In genomic region chr20:50734730-50735679, GRCh38 we compare ENCODE assay signal across 23 cellular contexts. TPM values are rescaled to one million over a fixed set of nuclear protein-coding genes. Genes with fewer than 3 reads are reported as not detected.
DNase-seq lines count a peak whose midpoint lies in the region; ATAC-seq, FAIRE-seq and TF ChIP-seq lines count a peak whose summit lies in the region.
"Had no signal": no experiment of that assay in that cellular context is flagged by ENCODE, and none has a peak within 500 bp of the region (broad histone marks: within the 10 kb centered on the region; RNA-seq: fewer than 3 reads in every experiment).

No MANE protein-coding gene starts in this region.

- peaks cover 27% of the 10 kb centered on the region for H3K4me1 Mint-ChIP-seq in activated CD4-positive, alpha-beta T cell treated with anti-CD3 and anti-CD28 coated beads, Interleukin-2, amount 10 ng/mL, durations not matched to agents 7 days and 5 days
- peaks cover 36% of the 10 kb centered on the region for H3K4me1 Mint-ChIP-seq in activated CD4-positive, alpha-beta T cell treated with anti-CD3 and anti-CD28 coated beads for 36 hours
- H3K4me1 Mint-ChIP-seq in type B pancreatic cell (ENCODE audit: unreplicated experiment): peaks cover 37% of the 10 kb centered on the region

- peak overlapping the region; percentile 40 for H3K4me2 ChIP-seq in keratinocyte (ENCODE audit: control insufficient read depth, extremely low read depth, insufficient read depth, low read depth, low read length)

- H3K9me3 Mint-ChIP-seq in activated CD4-positive, alpha-beta T cell treated with anti-CD3 and anti-CD28 coated beads, Interleukin-2, amount 10 ng/mL, durations not matched to agents 7 days and 5 days: no peaks in the 10 kb centered on the region
- no peaks in the 10 kb centered on the region for H3K9me3 Mint-ChIP-seq in activated CD4-positive, alpha-beta T cell treated with anti-CD3 and anti-CD28 coated beads for 36 hours (ENCODE audit: low read depth)
- H3K9me3 Mint-ChIP-seq in type B pancreatic cell: no peaks in the 10 kb centered on the region
- H3K9me3 Mint-ChIP-seq: natural killer cell treated with Interleukin-12 subunit alpha and Interleukin-12 subunit beta and Interleukin-15 and Interleukin-18, amount 100 ng/mL, for 72 hours had no signal

- peaks cover 76% of the 10 kb centered on the region for H3K79me2 ChIP-seq in keratinocyte (ENCODE audit: control insufficient read depth, insufficient read depth, low read length)

- H3K36me3 ChIP-seq in keratinocyte (ENCODE audit: control insufficient read depth in 2 of 2, extremely low read depth in 1 of 2, insufficient read depth in 2 of 2, low read length in 2 of 2): peaks cover 0 to 3% of the 10 kb centered on the region in 2 experiments
- H3K36me3 ChIP-seq: SJSA1 had no signal

- H3K4me3 Mint-ChIP-seq in activated CD4-positive, alpha-beta T cell treated with anti-CD3 and anti-CD28 coated beads, Interleukin-2, amount 10 ng/mL, durations not matched to agents 7 days and 5 days: no peak overlapping the region
- H3K4me3 Mint-ChIP-seq in activated CD4-positive, alpha-beta T cell treated with anti-CD3 and anti-CD28 coated beads for 36 hours: no peak overlapping the region
- H3K4me3 Mint-ChIP-seq in type B pancreatic cell: peak overlapping the region; percentile 74
- H3K4me3 Mint-ChIP-seq: B cell; natural killer cell treated with Interleukin-12 subunit alpha and Interleukin-12 subunit beta and Interleukin-15 and Interleukin-18, amount 100 ng/mL, for 72 hours; T-helper 17 cell had no signal

- TF ChIP-seq CTCF in VCaP (conservative IDR thresholded peaks at IDR 0.05) (no peak), keratinocyte (optimal IDR thresholded peaks at IDR 0.05 in 1 of 3, IDR thresholded peaks at IDR 0.05 in 1 of 3, conservative IDR thresholded peaks at IDR 0.05 in 1 of 3; ENCODE audit: extremely low read depth in 1 of 3, insufficient read depth in 2 of 3, low read length in 3 of 3) (no peak), type B pancreatic cell (conservative IDR thresholded peaks at IDR 0.05) (no peak)

- peaks cover 39% of the 10 kb centered on the region for H3K4me1 ChIP-seq in keratinocyte (ENCODE audit: control insufficient read depth, extremely low read depth, insufficient read depth, low read length)

- H3K27ac ChIP-seq in VCaP: peak overlapping the region; percentile 0; the same call in 1 of the 2 replicates
- H3K27ac ChIP-seq in keratinocyte (ENCODE audit: control insufficient read depth, insufficient read depth, low read length): peak overlapping the region; percentile 61
- H3K27ac ChIP-seq: 22Rv1, SJSA1 had no signal

- FAIRE-seq in keratinocyte (lab: Jason Lieb, UNC): no peak
- FAIRE-seq: frontal cortex had no signal

- intact Hi-C loops in activated CD4-positive, alpha-beta T cell treated with anti-CD3 and anti-CD28 coated beads for 36 hours (cut with DNase I, micrococcal nuclease): loop anchor here in 1 of 2 experiments (10.0 kb wide), 1 partner anchor 540 kb away; the partner anchor contains the start of gene CEBPB

- no peaks in the 10 kb centered on the region for H3K9me1 ChIP-seq in keratinocyte (ENCODE audit: control insufficient read depth, extremely low read depth, insufficient read depth, low read length)

- H4K20me1 ChIP-seq in keratinocyte (ENCODE audit: control insufficient read depth, extremely low read depth, insufficient read depth, low read length): no peaks in the 10 kb centered on the region

- H3K27ac Mint-ChIP-seq in activated CD4-positive, alpha-beta T cell treated with anti-CD3 and anti-CD28 coated beads, Interleukin-2, amount 10 ng/mL, durations not matched to agents 7 days and 5 days: no peak overlapping the region
- no peak overlapping the region for H3K27ac Mint-ChIP-seq in activated CD4-positive, alpha-beta T cell treated with anti-CD3 and anti-CD28 coated beads for 36 hours
- peak overlapping the region; percentile 89 for H3K27ac Mint-ChIP-seq in type B pancreatic cell
- H3K27ac Mint-ChIP-seq: B cell; natural killer cell treated with Interleukin-12 subunit alpha and Interleukin-12 subunit beta and Interleukin-15 and Interleukin-18, amount 100 ng/mL, for 72 hours; T-helper 17 cell had no signal

- ATAC-seq in activated CD4-positive, alpha-beta T cell treated with anti-CD3 and anti-CD28 coated beads for 36 hours: no peak
- ATAC-seq: natural killer cell treated with Interleukin-12 subunit alpha and Interleukin-12 subunit beta and Interleukin-15 and Interleukin-18, amount 100 ng/mL, for 72 hours; T-helper 17 cell had no signal

- peaks cover 4% of the 10 kb centered on the region for H3K36me3 Mint-ChIP-seq in activated CD4-positive, alpha-beta T cell treated with anti-CD3 and anti-CD28 coated beads, Interleukin-2, amount 10 ng/mL, durations not matched to agents 7 days and 5 days (ENCODE audit: low read depth)
- H3K36me3 Mint-ChIP-seq in activated CD4-positive, alpha-beta T cell treated with anti-CD3 and anti-CD28 coated beads for 36 hours (ENCODE audit: low read depth): peaks cover 4% of the 10 kb centered on the region
- H3K36me3 Mint-ChIP-seq in type B pancreatic cell: peaks cover 19% of the 10 kb centered on the region
- H3K36me3 Mint-ChIP-seq: natural killer cell treated with Interleukin-12 subunit alpha and Interleukin-12 subunit beta and Interleukin-15 and Interleukin-18, amount 100 ng/mL, for 72 hours had no signal

- H3K9ac ChIP-seq in keratinocyte (ENCODE audit: control insufficient read depth, extremely low read depth, insufficient read depth, low read length): no peak overlapping the region

- CTCF ChIA-PET in activated CD4-positive, alpha-beta T cell treated with anti-CD3 and anti-CD28 coated beads, Interleukin-2, amount 10 ng/mL, durations not matched to agents 7 days and 5 days (lab: Charles Lee): interaction anchor here (0.6 to 1.9 kb wide), 4 partner anchors 10 to 266 kb away, joined by 3 to 8 read pairs (median 4); partner anchors contain the start of gene BCAS4
- CTCF ChIA-PET in activated CD4-positive, alpha-beta T cell treated with anti-CD3 and anti-CD28 coated beads for 36 hours (lab: Charles Lee): interaction anchor here (0.9 to 1.8 kb wide), 2 partner anchors 13 to 15 kb away, joined by 3 to 4 read pairs; no protein-coding TSS in a partner anchor

- H3K27me3 ChIP-seq in keratinocyte (ENCODE audit: control insufficient read depth, extremely low read depth, insufficient read depth, low read length): no peaks in the 10 kb centered on the region
- H3K27me3 ChIP-seq: cardiac muscle cell, SJSA1 had no signal

- POLR2A ChIA-PET in activated CD4-positive, alpha-beta T cell treated with anti-CD3 and anti-CD28 coated beads, Interleukin-2, amount 10 ng/mL, durations not matched to agents 7 days and 5 days (lab: Charles Lee): no interaction called here
- POLR2A ChIA-PET in activated CD4-positive, alpha-beta T cell treated with anti-CD3 and anti-CD28 coated beads for 36 hours (lab: Charles Lee): interaction anchor here (0.7 kb wide), 1 partner anchor 294 kb away, joined by 3 read pairs; no protein-coding TSS in a partner anchor

- H2AFZ ChIP-seq in keratinocyte (ENCODE audit: control insufficient read depth, low read length): no peak overlapping the region

- dilution Hi-C loops in keratinocyte (cut with MboI; ENCODE audit: extremely low pct_ligation_motif_present, low sequenced_read_pairs): loop anchor here (10.0 kb wide), 1 partner anchor 70 kb away; no protein-coding TSS in a partner anchor

- H3K27me3 Mint-ChIP-seq in activated CD4-positive, alpha-beta T cell treated with anti-CD3 and anti-CD28 coated beads, Interleukin-2, amount 10 ng/mL, durations not matched to agents 7 days and 5 days: no peaks in the 10 kb centered on the region
- H3K27me3 Mint-ChIP-seq in activated CD4-positive, alpha-beta T cell treated with anti-CD3 and anti-CD28 coated beads for 36 hours: no peaks in the 10 kb centered on the region
- peaks cover 8% of the 10 kb centered on the region for H3K27me3 Mint-ChIP-seq in type B pancreatic cell
- H3K27me3 Mint-ChIP-seq: B cell; natural killer cell treated with Interleukin-12 subunit alpha and Interleukin-12 subunit beta and Interleukin-15 and Interleukin-18, amount 100 ng/mL, for 72 hours; T-helper 17 cell had no signal

- peak; percentile 1 for DNase-seq in activated CD4-positive, alpha-beta T cell treated with anti-CD3 and anti-CD28 coated beads, Interleukin-2, amount 10 ng/mL, durations not matched to agents 7 days and 5 days
- no peak for DNase-seq in activated CD4-positive, alpha-beta T cell treated with anti-CD3 and anti-CD28 coated beads for 36 hours
- DNase-seq in keratinocyte (ENCODE audit: low read depth, low spot score): no peak
- peak; percentile 1 for DNase-seq in type B pancreatic cell (ENCODE audit: extremely low spot score, unreplicated experiment)
- no peak for DNase-seq in DMS53 (lab: John Stamatoyannopoulos, UW)
- DNase-seq in A172 (ENCODE audit: low spot score): no peak
- DNase-seq in SW480 (ENCODE audit: low spot score): no peak
- DNase-seq: activated CD4-positive, alpha-beta T cell treated with anti-CD3 and anti-CD28 coated beads, Interleukin-2, amount 50 U/mL, for 48 hours; dermis blood vessel endothelial cell; mesendoderm; NCI-H1694; NCI-H82; stimulated activated CD4-positive, alpha-beta T cell treated with anti-CD3 and anti-CD28 coated beads, Interleukin-2, amount 100 ng/mL, for 24 hours; stimulated activated naive CD4-positive, alpha-beta T cell treated with Interleukin-2 at 50 U/mL for 16 hours; T-helper 17 cell had no signal

- no peaks in the 10 kb centered on the region for H3K9me3 ChIP-seq in keratinocyte (ENCODE audit: control insufficient read depth, low read depth, low read length)
- H3K9me3 ChIP-seq: SJSA1, tibial nerve had no signal

- no peak overlapping the region for H3K4me3 ChIP-seq in keratinocyte (ENCODE audit: control insufficient read depth in 2 of 3, extremely low read depth in 1 of 3, insufficient read depth in 2 of 3, low read depth in 1 of 3, low read length in 3 of 3)
- H3K4me3 ChIP-seq: SJSA1, tibial nerve had no signal

RNA-seq across cellular contexts. Expression of gene PARD6B, which starts 3.6 kb away (rescaled TPM):
- total RNA-seq in activated CD4-positive, alpha-beta T cell treated with anti-CD3 and anti-CD28 coated beads, Interleukin-2, amount 10 ng/mL, durations not matched to agents 7 days and 5 days: 1 to 10 TPM; 4.2 to 4.4 TPM
- 1 to 10 TPM; 4.9 to 6.2 TPM for total RNA-seq in activated CD4-positive, alpha-beta T cell treated with anti-CD3 and anti-CD28 coated beads for 36 hours
- 1.4 to 2.0 TPM (median 1.4 TPM) in 3 replicates for polyA plus RNA-seq in keratinocyte
- 9.9 TPM for polyA plus RNA-seq in keratinocyte (2011; ENCODE audit: low read depth)
- polyA plus RNA-seq in keratinocyte (2011; cell fraction: cytosol; rRNA removed): 0.30 and 1.1 TPM in 2 replicates
- 2.0 and 2.9 TPM in 2 replicates for polyA plus RNA-seq in keratinocyte (2011; cell fraction: nucleus; rRNA removed)
- 1.1 and 9.7 TPM in 2 replicates for polyA plus RNA-seq in keratinocyte (2012; ENCODE audit: low replicate concordance)
- 1.8 to 4.9 TPM (median 2.5 TPM) in 3 replicates for polyA minus RNA-seq in keratinocyte
- 1.5 TPM for polyA minus RNA-seq in keratinocyte (2011; cell fraction: cytosol; rRNA and poly(A)+ RNA removed)
- polyA minus RNA-seq in keratinocyte (2011; cell fraction: nucleus; rRNA and poly(A)+ RNA removed): 2.5 and 4.3 TPM in 2 replicates
- total RNA-seq in type B pancreatic cell (ENCODE audit: low replicate concordance): 27.7 and 50.0 TPM in 2 replicates
- 3.2 and 4.7 TPM in 2 replicates for total RNA-seq in A172 (2014; rRNA removed; shearing (Covaris generic))

RNA-seq across cellular contexts. Expression of gene RIPOR3, which starts 43.7 kb away (rescaled TPM):
- not detected for total RNA-seq in activated CD4-positive, alpha-beta T cell treated with anti-CD3 and anti-CD28 coated beads, Interleukin-2, amount 10 ng/mL, durations not matched to agents 7 days and 5 days
- total RNA-seq in activated CD4-positive, alpha-beta T cell treated with anti-CD3 and anti-CD28 coated beads for 36 hours: not detected
- polyA plus RNA-seq in keratinocyte: 0.10 to 0.40 TPM (median 0.10 TPM) in 3 replicates
- polyA plus RNA-seq in keratinocyte (2011; ENCODE audit: low read depth): 0.42 TPM
- 0.05 and 0.06 TPM in 2 replicates for polyA plus RNA-seq in keratinocyte (2011; cell fraction: cytosol; rRNA removed)
- 0.43 and 0.44 TPM in 2 replicates for polyA plus RNA-seq in keratinocyte (2011; cell fraction: nucleus; rRNA removed)
- 0.22 and 1.2 TPM in 2 replicates for polyA plus RNA-seq in keratinocyte (2012; ENCODE audit: low replicate concordance)
- 0.10 to 0.72 TPM in 2 of 3 replicates, not detected in the other for polyA minus RNA-seq in keratinocyte
- not detected for polyA minus RNA-seq in keratinocyte (2011; cell fraction: cytosol; rRNA and poly(A)+ RNA removed)
- 0.11 and 0.31 TPM in 2 replicates for polyA minus RNA-seq in keratinocyte (2011; cell fraction: nucleus; rRNA and poly(A)+ RNA removed)
- 1.9 and 5.1 TPM in 2 replicates for total RNA-seq in type B pancreatic cell (ENCODE audit: low replicate concordance)
- total RNA-seq in A172 (2014; rRNA removed; shearing (Covaris generic)): 0.07 TPM in 1 of 2 replicates, not detected in the other
- total RNA-seq: natural killer cell treated with Interleukin-12 subunit alpha and Interleukin-12 subunit beta and Interleukin-15 and Interleukin-18, amount 100 ng/mL, for 72 hours had no signal

RNA-seq across cellular contexts. Expression of gene BCAS4, which starts 59.9 kb away (rescaled TPM):
- total RNA-seq in activated CD4-positive, alpha-beta T cell treated with anti-CD3 and anti-CD28 coated beads, Interleukin-2, amount 10 ng/mL, durations not matched to agents 7 days and 5 days: 10 to 100 TPM in 1 of 2 experiments, 1 to 10 TPM in 1; 7.4 to 10.6 TPM
- 10 to 100 TPM; 11.6 to 17.0 TPM for total RNA-seq in activated CD4-positive, alpha-beta T cell treated with anti-CD3 and anti-CD28 coated beads for 36 hours
- 13.8 to 23.1 TPM (median 19.0 TPM) in 3 replicates for polyA plus RNA-seq in keratinocyte
- polyA plus RNA-seq in keratinocyte (2011; ENCODE audit: low read depth): 1.3 TPM
- 9.0 and 22.6 TPM in 2 replicates for polyA plus RNA-seq in keratinocyte (2011; cell fraction: cytosol; rRNA removed)
- 7.0 and 12.3 TPM in 2 replicates for polyA plus RNA-seq in keratinocyte (2011; cell fraction: nucleus; rRNA removed)
- polyA plus RNA-seq in keratinocyte (2012; ENCODE audit: low replicate concordance): 6.9 and 15.7 TPM in 2 replicates
- polyA minus RNA-seq in keratinocyte: 4.0 to 9.0 TPM (median 8.4 TPM) in 3 replicates
- polyA minus RNA-seq in keratinocyte (2011; cell fraction: cytosol; rRNA and poly(A)+ RNA removed): 8.2 TPM
- polyA minus RNA-seq in keratinocyte (2011; cell fraction: nucleus; rRNA and poly(A)+ RNA removed): 3.8 and 8.4 TPM in 2 replicates
- 6.3 and 9.3 TPM in 2 replicates for total RNA-seq in type B pancreatic cell (ENCODE audit: low replicate concordance)
- total RNA-seq in A172 (2014; rRNA removed; shearing (Covaris generic)): 21.4 and 43.8 TPM in 2 replicates

Comparison
In these comparisons a context has a peak if more than half of its experiments do, and no peak if none do; other contexts are left out.
1. DNase-seq: peak in activated CD4-positive, alpha-beta T cell treated with anti-CD3 and anti-CD28 coated beads, Interleukin-2, amount 10 ng/mL, durations not matched to agents 7 days and 5 days (single experiment) and type B pancreatic cell (single experiment); none in activated CD4-positive, alpha-beta T cell treated with anti-CD3 and anti-CD28 coated beads for 36 hours (single experiment), keratinocyte (single experiment), DMS53 (single experiment), A172 (single experiment) and SW480 (single experiment).